In the genomic region with DNA sequence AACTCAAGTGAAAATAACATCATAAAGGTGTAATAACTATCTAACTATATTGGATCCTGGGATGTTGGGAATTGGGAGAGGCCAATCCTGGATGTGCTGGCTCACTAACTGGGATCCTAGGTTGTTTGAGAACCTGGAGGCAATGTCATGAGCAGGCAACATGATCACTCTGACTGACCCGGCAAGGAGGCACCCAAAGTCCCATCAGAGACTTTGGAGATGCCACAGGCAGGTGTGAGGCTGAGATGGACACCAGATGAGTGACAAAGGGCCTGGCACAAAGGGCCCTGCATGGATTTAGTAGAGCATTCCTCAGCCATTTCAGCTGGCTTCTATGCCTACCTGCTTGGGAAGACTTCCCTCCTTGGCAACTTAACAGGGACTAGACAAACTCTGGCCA, we compare ENCODE assay signal across 33 cellular contexts. TPM values are rescaled to one million over a fixed set of nuclear protein-coding genes. Genes with fewer than 3 reads are reported as not detected.
DNase-seq lines count a peak whose midpoint lies in the region; ATAC-seq, FAIRE-seq and TF ChIP-seq lines count a peak whose summit lies in the region.
"Had no signal": no experiment of that assay in that cellular context is flagged by ENCODE, and none has a peak within 500 bp of the region (broad histone marks: within the 10 kb centered on the region; RNA-seq: fewer than 3 reads in every experiment).

No MANE protein-coding gene starts in this region.

- DNase-seq in GM12891 (ENCODE audit: insufficient read length, low spot score) = no peak
- DNase-seq in psoas muscle = no peak
- DNase-seq in gastrocnemius medialis = peak; percentile 23
- DNase-seq in NCI-H446 (lab: John Stamatoyannopoulos, UW) = no peak
- no peak for DNase-seq in NCI-H2171 (lab: John Stamatoyannopoulos, UW)
- no peak for DNase-seq in RCC 7860 (ENCODE audit: low spot score)
- DNase-seq: 8988T; ACHN; AML-193; BE2C; C1 segment of cervical spinal cord; Caco-2; Calu3; CD4-positive, alpha-beta memory T cell; CD4-positive, alpha-beta T cell; CD4-positive, CD25-positive, alpha-beta regulatory T cell; CD8-positive, alpha-beta memory T cell; CD8-positive, alpha-beta T cell; COR-L47; DMS 273 treated with DMSO at 0.1 percent for 48 hours; DMS153; DMS53; DMS79; DMS79 treated with DMSO at 0.1 percent for 48 hours; DND-41; EL had no signal

- peak; percentile 13 for FAIRE-seq in GM12891 (lab: Jason Lieb, UNC)
- FAIRE-seq in RCC 7860 (lab: Jason Lieb, UNC) = no peak
- FAIRE-seq: A204.1, A549, D721Med had no signal

- ATAC-seq in psoas muscle (peak; percentile 50 to 76 (median 57)), gastrocnemius medialis (peak; percentile 19 to 64)
- ATAC-seq: A549; CD8-positive, alpha-beta T cell had no signal

- H3K36me3 ChIP-seq in psoas muscle (ENCODE audit: insufficient read depth in 1 of 2, low read depth in 1 of 2) (no peaks in the 10 kb centered on the region), gastrocnemius medialis (no peaks in the 10 kb centered on the region)
- H3K36me3 ChIP-seq: BE2C; BLaER1; BLaER1 treated with 17β-estradiol and CSF1 and Interleukin-3, amounts not matched to agents 10 nM and 100 nM had no signal

- no peak for TF ChIP-seq CTCF in psoas muscle (IDR thresholded peaks at IDR 0.05)
- TF ChIP-seq CTCF in gastrocnemius medialis (IDR thresholded peaks at IDR 0.05 in 4 of 5, conservative IDR thresholded peaks at IDR 0.05 in 1 of 5) = no peak

- no peak for TF ChIP-seq POLR2A in GM12891 (IDR thresholded peaks at IDR 0.05; ENCODE audit: low read depth, low read length)
- TF ChIP-seq POLR2A in gastrocnemius medialis (IDR thresholded peaks at IDR 0.05) = no peak

- H3K9me3 ChIP-seq in psoas muscle = no peaks in the 10 kb centered on the region
- H3K9me3 ChIP-seq in gastrocnemius medialis = no peaks in the 10 kb centered on the region
- H3K9me3 ChIP-seq: A549; BE2C; BLaER1; BLaER1 treated with 17β-estradiol and CSF1 and Interleukin-3, amounts not matched to agents 10 nM and 100 nM; Caco-2 had no signal

- H3K27me3 ChIP-seq in psoas muscle (ENCODE audit: insufficient read depth in 3 of 3, low read length in 2 of 3) (no peaks in the 10 kb centered on the region), gastrocnemius medialis (no peaks in the 10 kb centered on the region)
- H3K27me3 ChIP-seq: BE2C; BLaER1; BLaER1 treated with 17β-estradiol and CSF1 and Interleukin-3, amounts not matched to agents 10 nM and 100 nM had no signal

- in situ Hi-C loops in gastrocnemius medialis (cut with MboI; ENCODE audit: low sequenced_read_pairs in 4 of 4) = no loop called here

- peaks cover 14% of the 10 kb centered on the region for H3K4me1 ChIP-seq in psoas muscle
- peaks cover 11 to 19% of the 10 kb centered on the region in 2 donors for H3K4me1 ChIP-seq in gastrocnemius medialis

- intact Hi-C loops in psoas muscle (cut with DNase I) (no loop called here), gastrocnemius medialis (cut with DNase I; ENCODE audit: low total_unique reads) (no loop called here)

- H3K27ac ChIP-seq in psoas muscle (no peak overlapping the region), gastrocnemius medialis (peak overlapping the region in 2 of 4 donors; percentile 68 to 77)
- H3K27ac ChIP-seq: 22Rv1; A549; BLaER1; BLaER1 treated with 17β-estradiol and CSF1 and Interleukin-3, amounts not matched to agents 10 nM and 100 nM; C4-2B had no signal

- no peak overlapping the region for H3K4me3 ChIP-seq in psoas muscle
- H3K4me3 ChIP-seq in gastrocnemius medialis = no peak overlapping the region
- H3K4me3 ChIP-seq: A549; BLaER1; BLaER1 treated with 17β-estradiol and CSF1 and Interleukin-3, amounts not matched to agents 10 nM and 100 nM had no signal

- 17 to 53% (median 40%) methylated on average over 1 of the region's 1 CpG for WGBS in psoas muscle, 3 donors

TF ChIP-seq in GM12891, 5 proteins besides CTCF, POLR2A, EP300 and RAD21:
- TF ChIP-seq POU2F2 (IDR thresholded peaks at IDR 0.05; ENCODE audit: low read depth, low read length) (no peak), SPI1 (IDR thresholded peaks at IDR 0.05; ENCODE audit: low read depth, low read length) (no peak), POLR2AphosphoS5 (IDR thresholded peaks at IDR 0.05; ENCODE audit: low read depth, low read length) (no peak), TAF1 (IDR thresholded peaks at IDR 0.05; ENCODE audit: low read depth, low read length) (no peak), PAX5 (IDR thresholded peaks at IDR 0.05; ENCODE audit: insufficient read depth, low read length, severe bottlenecking) (no peak)

RNA-seq across cellular contexts. Expression of a gene that starts 38.4 kb away (rescaled TPM):
- 13.1 TPM for polyA plus RNA-seq in GM12891 (2012; ENCODE audit: low read depth, missing spikeins)
- 10 to 100 TPM in 3 of 4 donors, 1 to 10 TPM in 1; 7.9 to 23.4 (median 14.7) TPM for total RNA-seq in psoas muscle
- polyA plus RNA-seq in psoas muscle = 10 to 100 TPM in 2 of 3 donors, 1 to 10 TPM in 1; 3.9 to 21.1 (median 15.4) TPM
- 10 to 100 TPM in 3 of 4 donors, 1 to 10 TPM in 1; 8.9 to 28.6 (median 18.3) TPM for total RNA-seq in gastrocnemius medialis

Comparison
In these comparisons a context has a peak if more than half of its experiments do, and no peak if none do; other contexts are left out.
1. DNase-seq: peak in gastrocnemius medialis (2 of 2); none in GM12891 (single experiment), psoas muscle (0 of 2), NCI-H446 (0 of 2), NCI-H2171 (single experiment) and RCC 7860 (single experiment).